1 cellular context compared by ENCODE assay signal in genomic region chr3:150740733-150741496, GRCh38.
A peak's percentile ranks its signal among the peaks of the same experiment; 100 is the strongest.
TF ChIP-seq lines count a peak whose summit lies in the region.

No MANE protein-coding gene starts in this region.

TF ChIP-seq in HepG2, 621 proteins besides CTCF, POLR2A, EP300 and RAD21 (continued from another document and continues in another):
- TF ChIP-seq, protein P1, sequence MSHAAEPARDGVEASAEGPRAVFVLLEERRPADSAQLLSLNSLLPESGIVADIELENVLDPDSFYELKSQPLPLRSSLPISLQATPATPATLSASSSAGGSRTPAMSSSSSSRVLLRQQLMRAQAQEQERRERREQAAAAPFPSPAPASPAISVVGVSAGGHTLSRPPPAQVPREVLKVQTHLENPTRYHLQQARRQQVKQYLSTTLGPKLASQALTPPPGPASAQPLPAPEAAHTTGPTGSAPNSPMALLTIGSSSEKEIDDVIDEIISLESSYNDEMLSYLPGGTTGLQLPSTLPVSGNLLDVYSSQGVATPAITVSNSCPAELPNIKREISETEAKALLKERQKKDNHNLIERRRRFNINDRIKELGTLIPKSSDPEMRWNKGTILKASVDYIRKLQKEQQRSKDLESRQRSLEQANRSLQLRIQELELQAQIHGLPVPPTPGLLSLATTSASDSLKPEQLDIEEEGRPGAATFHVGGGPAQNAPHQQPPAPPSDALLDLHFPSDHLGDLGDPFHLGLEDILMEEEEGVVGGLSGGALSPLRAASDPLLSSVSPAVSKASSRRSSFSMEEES (CRISPR knock-in tag; IDR thresholded peaks at IDR 0.05): no peak
- no peak; the same call in 1 of the 2 replicates for TF ChIP-seq SPEN (CRISPR knock-in tag; IDR thresholded peaks at IDR 0.05; ENCODE audit: low read depth)
- TF ChIP-seq ZNF30 (CRISPR knock-in tag; IDR thresholded peaks at IDR 0.05): no peak
- TF ChIP-seq, protein P2, sequence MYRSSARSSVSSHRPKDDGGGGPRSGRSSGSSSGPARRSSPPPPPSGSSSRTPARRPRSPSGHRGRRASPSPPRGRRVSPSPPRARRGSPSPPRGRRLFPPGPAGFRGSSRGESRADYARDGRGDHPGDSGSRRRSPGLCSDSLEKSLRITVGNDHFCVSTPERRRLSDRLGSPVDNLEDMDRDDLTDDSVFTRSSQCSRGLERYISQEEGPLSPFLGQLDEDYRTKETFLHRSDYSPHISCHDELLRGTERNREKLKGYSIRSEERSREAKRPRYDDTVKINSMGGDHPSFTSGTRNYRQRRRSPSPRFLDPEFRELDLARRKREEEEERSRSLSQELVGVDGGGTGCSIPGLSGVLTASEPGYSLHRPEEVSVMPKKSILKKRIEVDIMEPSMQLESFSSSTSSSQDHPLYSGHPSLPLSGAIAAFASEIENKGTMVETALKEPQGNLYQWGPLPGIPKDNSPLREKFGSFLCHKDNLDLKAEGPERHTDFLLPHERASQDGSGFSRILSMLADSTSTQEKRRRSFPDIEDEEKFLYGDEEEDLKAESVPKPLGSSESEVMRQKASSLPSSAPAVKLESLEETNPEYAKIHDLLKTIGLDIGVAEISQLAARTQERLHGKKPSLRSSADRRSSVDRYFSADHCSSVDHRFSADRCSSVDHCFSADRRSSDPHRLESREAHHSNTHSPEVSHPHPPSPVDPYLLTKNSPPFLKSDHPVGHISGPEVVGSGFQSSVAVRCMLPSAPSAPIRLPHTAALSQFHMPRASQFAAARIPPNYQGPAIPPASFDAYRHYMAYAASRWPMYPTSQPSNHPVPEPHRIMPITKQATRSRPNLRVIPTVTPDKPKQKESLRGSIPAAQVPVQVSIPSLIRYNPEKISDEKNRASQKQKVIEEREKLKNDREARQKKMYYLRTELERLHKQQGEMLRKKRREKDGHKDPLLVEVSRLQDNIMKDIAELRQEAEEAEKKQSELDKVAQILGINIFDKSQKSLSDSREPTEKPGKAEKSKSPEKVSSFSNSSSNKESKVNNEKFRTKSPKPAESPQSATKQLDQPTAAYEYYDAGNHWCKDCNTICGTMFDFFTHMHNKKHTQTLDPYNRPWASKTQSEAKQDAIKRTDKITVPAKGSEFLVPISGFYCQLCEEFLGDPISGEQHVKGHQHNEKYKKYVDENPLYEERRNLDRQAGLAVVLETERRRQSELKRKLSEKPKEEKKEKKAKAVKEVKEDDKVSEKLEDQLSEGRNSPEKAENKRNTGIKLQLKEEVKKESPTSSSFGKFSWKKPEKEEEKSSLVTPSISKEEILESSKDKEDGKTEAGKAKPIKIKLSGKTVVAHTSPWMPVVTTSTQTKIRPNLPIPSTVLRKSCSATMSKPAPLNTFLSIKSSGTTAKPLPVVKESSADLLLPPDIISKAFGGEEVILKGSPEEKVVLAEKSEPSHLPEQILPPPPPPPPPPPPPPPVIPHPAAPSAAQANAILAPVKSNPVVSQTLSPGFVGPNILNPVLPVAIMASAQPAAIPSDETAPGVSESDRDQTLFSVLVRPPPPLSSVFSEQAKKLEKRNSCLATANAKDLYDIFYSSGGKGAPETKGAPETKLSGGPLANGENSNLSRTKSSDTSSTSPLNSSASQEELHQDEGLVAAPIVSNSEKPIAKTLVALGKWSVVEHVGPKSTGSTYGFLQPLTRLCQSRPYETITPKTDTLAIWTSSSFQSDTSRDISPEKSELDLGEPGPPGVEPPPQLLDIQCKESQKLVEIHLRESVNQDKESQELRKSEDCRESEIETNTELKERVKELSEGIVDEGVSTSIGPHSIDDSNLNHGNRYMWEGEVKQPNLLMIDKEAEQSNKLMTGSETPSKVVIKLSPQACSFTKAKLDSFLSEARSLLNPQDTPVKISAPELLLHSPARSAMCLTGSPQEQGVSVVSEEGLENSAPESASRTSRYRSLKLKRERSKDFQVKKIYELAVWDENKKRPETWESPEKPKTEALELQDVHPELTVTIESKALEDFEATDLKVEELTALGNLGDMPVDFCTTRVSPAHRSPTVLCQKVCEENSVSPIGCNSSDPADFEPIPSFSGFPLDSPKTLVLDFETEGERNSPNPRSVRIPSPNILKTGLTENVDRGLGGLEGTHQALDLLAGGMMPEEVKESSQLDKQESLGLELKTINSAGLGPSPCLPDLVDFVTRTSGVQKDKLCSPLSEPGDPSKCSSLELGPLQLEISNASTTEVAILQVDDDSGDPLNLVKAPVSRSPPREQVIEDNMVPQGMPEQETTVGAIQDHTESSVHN (CRISPR knock-in tag; IDR thresholded peaks at IDR 0.05): no peak
- no peak for TF ChIP-seq ZNF432 (CRISPR knock-in tag; IDR thresholded peaks at IDR 0.05; ENCODE audit: borderline replicate concordance)
- peak; percentile 94 for TF ChIP-seq RXRB (CRISPR knock-in tag; IDR thresholded peaks at IDR 0.05; ENCODE audit: borderline replicate concordance)
- no peak for TF ChIP-seq XBP1 (CRISPR knock-in tag; IDR thresholded peaks at IDR 0.05)
- no peak for TF ChIP-seq MED8 (CRISPR knock-in tag; IDR thresholded peaks at IDR 0.05; ENCODE audit: insufficient replicate concordance)
- peak; percentile 34; the same call in 1 of the 2 replicates for TF ChIP-seq ZNF441 (CRISPR knock-in tag; IDR thresholded peaks at IDR 0.05; ENCODE audit: borderline replicate concordance)
- TF ChIP-seq SETDB1 (CRISPR knock-in tag; IDR thresholded peaks at IDR 0.05; ENCODE audit: borderline replicate concordance): no peak
- TF ChIP-seq PHF20 (CRISPR knock-in tag; IDR thresholded peaks at IDR 0.05): no peak; the same call in 1 of the 2 replicates
- no peak for TF ChIP-seq TCF7L2 (IDR thresholded peaks at IDR 0.05; ENCODE audit: low read depth, low read length)
- TF ChIP-seq ZBTB42 (CRISPR knock-in tag; IDR thresholded peaks at IDR 0.05): no peak
- no peak for TF ChIP-seq ZNF7 (CRISPR knock-in tag; IDR thresholded peaks at IDR 0.05)
- TF ChIP-seq ATF6 (CRISPR knock-in tag; conservative IDR thresholded peaks at IDR 0.05): no peak
- no peak for TF ChIP-seq ZBTB40 (IDR thresholded peaks at IDR 0.05)
- TF ChIP-seq ZBTB40 (CRISPR knock-in tag; IDR thresholded peaks at IDR 0.05): no peak
- TF ChIP-seq ZNF574 (CRISPR knock-in tag; IDR thresholded peaks at IDR 0.05): peak; percentile 65
- TF ChIP-seq, protein P3, sequence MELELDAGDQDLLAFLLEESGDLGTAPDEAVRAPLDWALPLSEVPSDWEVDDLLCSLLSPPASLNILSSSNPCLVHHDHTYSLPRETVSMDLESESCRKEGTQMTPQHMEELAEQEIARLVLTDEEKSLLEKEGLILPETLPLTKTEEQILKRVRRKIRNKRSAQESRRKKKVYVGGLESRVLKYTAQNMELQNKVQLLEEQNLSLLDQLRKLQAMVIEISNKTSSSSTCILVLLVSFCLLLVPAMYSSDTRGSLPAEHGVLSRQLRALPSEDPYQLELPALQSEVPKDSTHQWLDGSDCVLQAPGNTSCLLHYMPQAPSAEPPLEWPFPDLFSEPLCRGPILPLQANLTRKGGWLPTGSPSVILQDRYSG (CRISPR knock-in tag; IDR thresholded peaks at IDR 0.05): no peak
- TF ChIP-seq, protein P4, sequence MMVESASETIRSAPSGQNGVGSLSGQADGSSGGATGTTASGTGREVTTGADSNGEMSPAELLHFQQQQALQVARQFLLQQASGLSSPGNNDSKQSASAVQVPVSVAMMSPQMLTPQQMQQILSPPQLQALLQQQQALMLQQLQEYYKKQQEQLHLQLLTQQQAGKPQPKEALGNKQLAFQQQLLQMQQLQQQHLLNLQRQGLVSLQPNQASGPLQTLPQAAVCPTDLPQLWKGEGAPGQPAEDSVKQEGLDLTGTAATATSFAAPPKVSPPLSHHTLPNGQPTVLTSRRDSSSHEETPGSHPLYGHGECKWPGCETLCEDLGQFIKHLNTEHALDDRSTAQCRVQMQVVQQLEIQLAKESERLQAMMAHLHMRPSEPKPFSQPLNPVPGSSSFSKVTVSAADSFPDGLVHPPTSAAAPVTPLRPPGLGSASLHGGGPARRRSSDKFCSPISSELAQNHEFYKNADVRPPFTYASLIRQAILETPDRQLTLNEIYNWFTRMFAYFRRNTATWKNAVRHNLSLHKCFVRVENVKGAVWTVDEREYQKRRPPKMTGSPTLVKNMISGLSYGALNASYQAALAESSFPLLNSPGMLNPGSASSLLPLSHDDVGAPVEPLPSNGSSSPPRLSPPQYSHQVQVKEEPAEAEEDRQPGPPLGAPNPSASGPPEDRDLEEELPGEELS (CRISPR knock-in tag; IDR thresholded peaks at IDR 0.05): peak; percentile 88
- TF ChIP-seq ATF1 (CRISPR knock-in tag; IDR thresholded peaks at IDR 0.05): no peak
- peak; percentile 70; the same call in 1 of the 2 replicates for TF ChIP-seq ZBTB7A (CRISPR knock-in tag; IDR thresholded peaks at IDR 0.05)
- no peak for TF ChIP-seq GZF1 (CRISPR knock-in tag; IDR thresholded peaks at IDR 0.05)
